In the genomic region with DNA sequence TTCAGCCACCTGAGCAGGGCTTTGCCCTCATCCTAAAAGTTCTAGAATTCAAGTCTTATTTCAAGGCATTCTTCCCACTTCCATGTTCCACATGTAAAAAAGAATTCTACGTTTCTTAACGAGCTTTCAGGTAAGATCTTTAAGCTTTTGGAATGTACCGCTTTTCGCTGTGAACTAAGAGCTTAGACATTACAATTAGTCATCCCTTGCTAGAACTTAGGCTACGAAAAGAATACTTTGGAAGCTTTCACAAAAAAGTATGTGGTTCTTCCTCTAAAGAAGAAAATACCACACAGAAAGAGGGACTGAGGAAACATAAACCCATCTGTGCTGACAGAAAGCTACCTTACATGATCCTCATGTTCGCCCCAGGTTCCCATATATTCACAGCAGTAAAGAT, we compare ENCODE assay signal across 10 cellular contexts. TPM values are rescaled to one million over a fixed set of nuclear protein-coding genes. Genes with fewer than 3 reads are reported as not detected.
DNase-seq lines count a peak whose midpoint lies in the region; ATAC-seq, FAIRE-seq and TF ChIP-seq lines count a peak whose summit lies in the region.
"Had no signal": no experiment of that assay in that cellular context is flagged by ENCODE, and none has a peak within 500 bp of the region (broad histone marks: within the 10 kb centered on the region; RNA-seq: fewer than 3 reads in every experiment).

No MANE protein-coding gene starts in this region.

- H2AK5ac ChIP-seq in mesendoderm (ENCODE audit: low read length) = no peak overlapping the region

- H2BK15ac ChIP-seq in mesendoderm (replicated peaks; ENCODE audit: low read depth) = no peak overlapping the region

- CTCF ChIA-PET in K562 (lab: Yijun Ruan, JAX; ENCODE audit: low intra/inter-chr PET ratio) = no interaction called here

- peak overlapping the region; percentile 82 to 86; a peak in 2 of 4 replicates for H3K9ac ChIP-seq in K562 (ENCODE audit: insufficient read depth in 1 of 2, low read depth in 2 of 2, low read length in 2 of 2)
- peak overlapping the region; percentile 38 for H3K9ac ChIP-seq in mesendoderm (ENCODE audit: low read length)

- no peak for TF ChIP-seq EP300 in K562 (IDR thresholded peaks at IDR 0.05; ENCODE audit: low read length)

- H3K36me3 ChIP-seq in left ventricle myocardium inferior (peaks cover 7% of the 10 kb centered on the region), K562 (ENCODE audit: control insufficient read depth, insufficient read depth, low read length) (peaks cover 22% of the 10 kb centered on the region; the same call in 2 of the 3 replicates), mesendoderm (ENCODE audit: control insufficient read depth, insufficient read depth, low read length) (no peaks in the 10 kb centered on the region), vagina (peaks cover 0 to 4% of the 10 kb centered on the region in 2 donors)
- H3K36me3 ChIP-seq: cardiac muscle cell had no signal

- no peak overlapping the region for H2BK5ac ChIP-seq in mesendoderm (ENCODE audit: low read length)

- TF ChIP-seq POLR2A in K562 (conservative IDR thresholded peaks at IDR 0.05) (no peak), vagina (IDR thresholded peaks at IDR 0.05) (no peak)

- 83% methylated on average over 6 of the region's 6 CpGs for WGBS in right cardiac atrium
- WGBS in K562 (ENCODE audit: insufficient coverage, low coverage, missing lambda C conversion rate) = 9% methylated on average over 6 of the region's 6 CpGs
- WGBS in mesendoderm (ENCODE audit: extremely low coverage, insufficient coverage, low lambda C conversion rate) = no CpG with 5 or more reads among the region's 6 CpGs

- H2BK120ac ChIP-seq in mesendoderm (ENCODE audit: low read depth, low read length) = no peak overlapping the region

- H3K9me1 ChIP-seq in K562 (ENCODE audit: control insufficient read depth, insufficient read depth, low read length) = no peaks in the 10 kb centered on the region

- peak overlapping the region; percentile 30 for H3K56ac ChIP-seq in mesendoderm (ENCODE audit: low read length)

- 0 out of 2 replicates have a peak, but pooled peaks cover 6% of the 10 kb centered on the region for H4K20me1 ChIP-seq in K562 (replicated peaks; ENCODE audit: control insufficient read depth, insufficient read depth, low read length)

- TSS peak; percentile 52 for BruUV-seq in K562 (replicated peaks; lab: Mats Ljungman, UMichigan)

- DNase-seq in right cardiac atrium (no peak), left ventricle myocardium inferior (no peak), K562 (ENCODE audit: extremely low read depth in 1 of 4, low spot score in 3 of 4) (no peak), mesendoderm (no peak), vagina (ENCODE audit: extremely low spot score in 2 of 2) (no peak), AG08395 (ENCODE audit: low spot score) (no peak), activated gamma-delta T cell (lab: John Stamatoyannopoulos, UW) (no peak), HUDEP-2 (lab: John Stamatoyannopoulos, UW; ENCODE audit: unreplicated experiment in 76 of 76) (no peak)
- DNase-seq: NK-92 treated with Interleukin-12 subunit alpha and Interleukin-12 subunit beta, amount 100 ng/mL, for 24 hours had no signal

- no peak overlapping the region for H4K8ac ChIP-seq in mesendoderm (ENCODE audit: low read depth, low read length)

- no peak for FAIRE-seq in K562 (lab: Jason Lieb, UNC)

- intact Hi-C loops in right cardiac atrium (cut with DNase I) (loop anchor here in 1 of 4 donors (5.0 kb wide), 1 partner anchor 36 kb away; no protein-coding TSS in a partner anchor), left ventricle myocardium inferior (cut with micrococcal nuclease) (no loop called here), K562 (cut with micrococcal nuclease) (no loop called here), vagina (cut with DNase I) (no loop called here)

- H3K9me3 ChIP-seq in right cardiac atrium (ENCODE audit: control insufficient read depth, low read length) = no peaks in the 10 kb centered on the region
- H3K9me3 ChIP-seq in left ventricle myocardium inferior (replicated peaks) = no peaks in the 10 kb centered on the region
- no peaks in the 10 kb centered on the region for H3K9me3 ChIP-seq in K562 (replicated peaks; ENCODE audit: control insufficient read depth, insufficient read depth, low read depth, low read length)
- H3K9me3 ChIP-seq in vagina = no peaks in the 10 kb centered on the region

- H3K4me1 ChIP-seq in right cardiac atrium (ENCODE audit: control insufficient read depth, insufficient read depth, low read length) (no peaks in the 10 kb centered on the region), left ventricle myocardium inferior (peaks cover 22% of the 10 kb centered on the region), K562 (replicated peaks in 1 of 2; ENCODE audit: control insufficient read depth in 2 of 2, insufficient read depth in 2 of 2, low read length in 2 of 2) (peaks cover 6 to 20% of the 10 kb centered on the region in 2 experiments; a peak in 3 of 5 replicates), mesendoderm (ENCODE audit: control insufficient read depth, low read depth, low read length) (no peaks in the 10 kb centered on the region), vagina (peaks cover 25% of the 10 kb centered on the region)

- peaks cover 7% of the 10 kb centered on the region for H3K79me1 ChIP-seq in mesendoderm (ENCODE audit: low read length)

- H3K4me2 ChIP-seq in K562 (ENCODE audit: insufficient read depth, low read length) = peak overlapping the region; percentile 92
- no peak overlapping the region for H3K4me2 ChIP-seq in mesendoderm (ENCODE audit: low read length)

- no peaks in the 10 kb centered on the region for H3K27me3 ChIP-seq in right cardiac atrium (ENCODE audit: control insufficient read depth, insufficient read depth)
- no peaks in the 10 kb centered on the region for H3K27me3 ChIP-seq in left ventricle myocardium inferior (ENCODE audit: low read depth)
- H3K27me3 ChIP-seq in K562 (ENCODE audit: control insufficient read depth in 2 of 2, insufficient read depth in 2 of 2, low read length in 2 of 2) = no peaks in the 10 kb centered on the region
- no peaks in the 10 kb centered on the region for H3K27me3 ChIP-seq in mesendoderm (ENCODE audit: insufficient read depth, low read length, poor library complexity)
- H3K27me3 ChIP-seq in vagina = no peaks in the 10 kb centered on the region
- H3K27me3 ChIP-seq: cardiac muscle cell had no signal

- POLR2A ChIA-PET in K562 (lab: Yijun Ruan, JAX) = interaction anchor here (0.7 to 2.9 kb wide), 14 partner anchors 9 to 356 kb away, joined by 3 to 13 read pairs (median 4); a partner anchor contains a TSS

- H3K4me3 ChIP-seq in right cardiac atrium (ENCODE audit: low read length) (no peak overlapping the region), left ventricle myocardium inferior (no peak overlapping the region), K562 (peak overlapping the region; percentile 70), mesendoderm (ENCODE audit: low read length) (no peak overlapping the region), vagina (no peak overlapping the region)

- no peak overlapping the region for H4K5ac ChIP-seq in mesendoderm (ENCODE audit: low read length)

- peak overlapping the region; percentile 40; the same call in 1 of the 2 replicates for H2AFZ ChIP-seq in K562 (ENCODE audit: low read depth, low read length)

- H3K23ac ChIP-seq in mesendoderm (ENCODE audit: low read length) = no peak overlapping the region

- no peak overlapping the region for H3K4ac ChIP-seq in mesendoderm (ENCODE audit: low read depth, low read length)

- H3K27ac ChIP-seq in right cardiac atrium (ENCODE audit: low read length) (peak overlapping the region; percentile 14), left ventricle myocardium inferior (replicated peaks) (no peak overlapping the region), K562 (ENCODE audit: extremely low read depth, low read depth, low read length) (peak overlapping the region; percentile 86), mesendoderm (ENCODE audit: low read depth, low read length) (no peak overlapping the region), vagina (peak overlapping the region; percentile 91)
- H3K27ac ChIP-seq: cardiac muscle cell had no signal

- H3K79me2 ChIP-seq in K562 (ENCODE audit: control insufficient read depth, insufficient read depth, low read length) (peaks cover 61% of the 10 kb centered on the region), mesendoderm (ENCODE audit: control insufficient read depth, insufficient read depth, low read length) (peaks cover 39% of the 10 kb centered on the region)

- H3K18ac ChIP-seq in mesendoderm (ENCODE audit: low read length) = no peak overlapping the region

- no peak for TF ChIP-seq RAD21 in K562 (CRISPR knock-in tag; conservative IDR thresholded peaks at IDR 0.05 in 1 of 2, IDR thresholded peaks at IDR 0.05 in 1 of 2)

- in situ Hi-C loops in K562 (cut with MboI) = no loop called here

- ATAC-seq in right cardiac atrium = no peak
- ATAC-seq in K562 = no peak

- TF ChIP-seq CTCF in left ventricle myocardium inferior (IDR thresholded peaks at IDR 0.05; ENCODE audit: borderline replicate concordance) (no peak), K562 (IDR thresholded peaks at IDR 0.05 in 2 of 3, conservative IDR thresholded peaks at IDR 0.05 in 1 of 3; ENCODE audit: insufficient read depth in 2 of 3, low read depth in 1 of 3, low read length in 3 of 3) (no peak), vagina (IDR thresholded peaks at IDR 0.05) (no peak)

RNA-seq across cellular contexts. Expression of a gene that starts 1.9 kb away (rescaled TPM):
- total RNA-seq in right cardiac atrium (100 to 1,000 TPM in 3 of 4 donors, 10 to 100 TPM in 1; 75.8 to 125 (median 102) TPM), left ventricle myocardium inferior (82.5 TPM), K562 (2014; rRNA removed) (93.1 and 94.7 TPM in 2 replicates), K562 (2014; rRNA removed; fragmentation: Illumina TruSeq; extraction: Trizol) (40.3 and 41.4 TPM in 2 replicates), K562 (2015; rRNA removed; fragmentation: Illumina TruSeq; extraction: Trizol) (46.9 and 50.4 TPM in 2 replicates), K562 (2021) (83.1 and 104 TPM in 2 replicates), vagina (314 TPM)
- polyA plus RNA-seq in right cardiac atrium (104 TPM), K562 (2011; rRNA removed) (51.2 and 72.8 TPM in 2 replicates), K562 (2014; fragmentation: Illumina TruSeq; extraction: Trizol) (74.2 and 85.9 TPM in 2 replicates), K562 (2014; fragmentation: Nextera tagmentation; extraction: Ambion mirVana) (1 to 10 TPM; 4.1 to 7.6 TPM), K562 (2014; rRNA removed) (66.4 and 85.2 TPM in 2 replicates)
- total RNA-seq in K562 (2011; cell fraction: chromatin; rRNA removed; ENCODE audit: low replicate concordance) = 274 and 395 TPM in 2 replicates
- 203 and 209 TPM in 2 replicates for total RNA-seq in K562 (2011; cell fraction: nucleolus; rRNA removed)
- 193 and 293 TPM in 2 replicates for total RNA-seq in K562 (2011; cell fraction: nucleoplasm; rRNA removed)
- 51.6 and 71.5 TPM in 2 replicates for polyA plus RNA-seq in K562 (2011; cell fraction: cytosol; rRNA removed)
- 256 and 329 TPM in 2 replicates for polyA plus RNA-seq in K562 (2011; cell fraction: nucleus; rRNA removed)
- 73.1 and 108 TPM in 2 replicates for polyA plus RNA-seq in K562 (2012)
- polyA minus RNA-seq in K562 (2011; rRNA and poly(A)+ RNA removed) = 89.9 and 94.4 TPM in 2 replicates
- polyA minus RNA-seq in K562 (2011; cell fraction: cytosol; rRNA and poly(A)+ RNA removed) = 77.1 and 80.0 TPM in 2 replicates
- polyA minus RNA-seq in K562 (2011; cell fraction: nucleus; rRNA and poly(A)+ RNA removed) = 111 and 169 TPM in 2 replicates
- polyA plus RNA-seq in mesendoderm (2013, experiment 1 of 2) = 39.0 TPM
- 37.3 TPM for polyA plus RNA-seq in mesendoderm (2013, experiment 2 of 2)

RNA-seq across cellular contexts. Expression of a gene that starts 2.2 kb away (rescaled TPM):
- total RNA-seq in right cardiac atrium (1 to 10 TPM; 3.8 to 5.5 (median 4.9) TPM), left ventricle myocardium inferior (3.5 TPM), K562 (2014; rRNA removed) (5.1 and 9.1 TPM in 2 replicates), K562 (2014; rRNA removed; fragmentation: Illumina TruSeq; extraction: Trizol) (4.8 and 5.1 TPM in 2 replicates), K562 (2015; rRNA removed; fragmentation: Illumina TruSeq; extraction: Trizol) (4.2 and 4.7 TPM in 2 replicates), K562 (2021) (5.1 and 5.2 TPM in 2 replicates), vagina (5.6 TPM)
- polyA plus RNA-seq in right cardiac atrium (3.8 TPM), K562 (2011; rRNA removed) (6.3 and 10.6 TPM in 2 replicates), K562 (2014; fragmentation: Illumina TruSeq; extraction: Trizol) (7.1 and 8.2 TPM in 2 replicates), K562 (2014; fragmentation: Nextera tagmentation; extraction: Ambion mirVana) (1 to 10 TPM; 6.9 to 8.6 TPM), K562 (2014; rRNA removed) (5.6 and 9.9 TPM in 2 replicates)
- 3.4 and 10.3 TPM in 2 replicates for total RNA-seq in K562 (2011; cell fraction: chromatin; rRNA removed; ENCODE audit: low replicate concordance)
- total RNA-seq in K562 (2011; cell fraction: nucleolus; rRNA removed) = 3.2 and 3.3 TPM in 2 replicates
- 3.4 and 4.8 TPM in 2 replicates for total RNA-seq in K562 (2011; cell fraction: nucleoplasm; rRNA removed)
- 4.0 and 9.4 TPM in 2 replicates for polyA plus RNA-seq in K562 (2011; cell fraction: cytosol; rRNA removed)
- polyA plus RNA-seq in K562 (2011; cell fraction: nucleus; rRNA removed) = 4.0 and 6.8 TPM in 2 replicates
- 7.8 and 10.9 TPM in 2 replicates for polyA plus RNA-seq in K562 (2012)
- polyA minus RNA-seq in K562 (2011; rRNA and poly(A)+ RNA removed) = 3.5 and 7.7 TPM in 2 replicates
- 0.76 and 1.2 TPM in 2 replicates for polyA minus RNA-seq in K562 (2011; cell fraction: cytosol; rRNA and poly(A)+ RNA removed)
- 0.78 and 2.7 TPM in 2 replicates for polyA minus RNA-seq in K562 (2011; cell fraction: nucleus; rRNA and poly(A)+ RNA removed)
- polyA plus RNA-seq in mesendoderm (2013, experiment 1 of 2) = 3.7 TPM
- 4.3 TPM for polyA plus RNA-seq in mesendoderm (2013, experiment 2 of 2)

RNA-seq across cellular contexts. Expression of a gene that starts 24.6 kb away (rescaled TPM):
- 10 to 100 TPM; 70.7 to 88.5 (median 80.7) TPM for total RNA-seq in right cardiac atrium
- polyA plus RNA-seq in right cardiac atrium = 124 TPM
- total RNA-seq in left ventricle myocardium inferior = 82.0 TPM
- total RNA-seq in K562 (2011; cell fraction: chromatin; rRNA removed; ENCODE audit: low replicate concordance) = 56.6 and 74.7 TPM in 2 replicates
- 60.5 and 60.8 TPM in 2 replicates for total RNA-seq in K562 (2011; cell fraction: nucleolus; rRNA removed)
- total RNA-seq in K562 (2011; cell fraction: nucleoplasm; rRNA removed) = 67.6 and 104 TPM in 2 replicates
- total RNA-seq in K562 (2014; rRNA removed) = 86.0 and 124 TPM in 2 replicates
- 71.5 and 84.6 TPM in 2 replicates for total RNA-seq in K562 (2014; rRNA removed; fragmentation: Illumina TruSeq; extraction: Trizol)
- 77.4 and 80.0 TPM in 2 replicates for total RNA-seq in K562 (2015; rRNA removed; fragmentation: Illumina TruSeq; extraction: Trizol)
- total RNA-seq in K562 (2021) = 66.4 and 71.3 TPM in 2 replicates
- 62.6 and 76.1 TPM in 2 replicates for polyA plus RNA-seq in K562 (2011; rRNA removed)
- 119 and 150 TPM in 2 replicates for polyA plus RNA-seq in K562 (2011; cell fraction: cytosol; rRNA removed)
- 63.9 and 70.2 TPM in 2 replicates for polyA plus RNA-seq in K562 (2011; cell fraction: nucleus; rRNA removed)
- 95.8 and 155 TPM in 2 replicates for polyA plus RNA-seq in K562 (2012)
- polyA plus RNA-seq in K562 (2014; fragmentation: Illumina TruSeq; extraction: Trizol) = 104 and 110 TPM in 2 replicates
- 10 to 100 TPM; 91.1 to 97.5 TPM for polyA plus RNA-seq in K562 (2014; fragmentation: Nextera tagmentation; extraction: Ambion mirVana)
- 85.3 and 93.5 TPM in 2 replicates for polyA plus RNA-seq in K562 (2014; rRNA removed)
- 53.8 and 69.6 TPM in 2 replicates for polyA minus RNA-seq in K562 (2011; rRNA and poly(A)+ RNA removed)
- 81.5 and 96.2 TPM in 2 replicates for polyA minus RNA-seq in K562 (2011; cell fraction: cytosol; rRNA and poly(A)+ RNA removed)
- 34.2 and 46.9 TPM in 2 replicates for polyA minus RNA-seq in K562 (2011; cell fraction: nucleus; rRNA and poly(A)+ RNA removed)
- 88.6 TPM for polyA plus RNA-seq in mesendoderm (2013, experiment 1 of 2)
- polyA plus RNA-seq in mesendoderm (2013, experiment 2 of 2) = 91.0 TPM
- 87.4 TPM for total RNA-seq in vagina

RNA-seq across cellular contexts. Expression of a gene that starts 27.2 kb away (rescaled TPM):
- total RNA-seq in right cardiac atrium = not detected
- not detected for polyA plus RNA-seq in right cardiac atrium
- not detected for total RNA-seq in left ventricle myocardium inferior
- not detected in 2 replicates for total RNA-seq in K562 (2011; cell fraction: chromatin; rRNA removed; ENCODE audit: low replicate concordance)
- total RNA-seq in K562 (2011; cell fraction: nucleolus; rRNA removed) = not detected in 2 replicates
- total RNA-seq in K562 (2011; cell fraction: nucleoplasm; rRNA removed) = not detected in 2 replicates
- not detected in 2 replicates for total RNA-seq in K562 (2014; rRNA removed)
- total RNA-seq in K562 (2014; rRNA removed; fragmentation: Illumina TruSeq; extraction: Trizol) = not detected in 2 replicates
- not detected in 2 replicates for total RNA-seq in K562 (2015; rRNA removed; fragmentation: Illumina TruSeq; extraction: Trizol)
- not detected in 2 replicates for total RNA-seq in K562 (2021)
- not detected in 2 replicates for polyA plus RNA-seq in K562 (2011; rRNA removed)
- polyA plus RNA-seq in K562 (2011; cell fraction: cytosol; rRNA removed) = not detected in 2 replicates
- not detected in 2 replicates for polyA plus RNA-seq in K562 (2011; cell fraction: nucleus; rRNA removed)
- polyA plus RNA-seq in K562 (2012) = not detected in 2 replicates
- polyA plus RNA-seq in K562 (2014; fragmentation: Illumina TruSeq; extraction: Trizol) = not detected in 2 replicates
- polyA plus RNA-seq in K562 (2014; fragmentation: Nextera tagmentation; extraction: Ambion mirVana) = not detected
- polyA plus RNA-seq in K562 (2014; rRNA removed) = not detected in 2 replicates
- polyA minus RNA-seq in K562 (2011; rRNA and poly(A)+ RNA removed) = not detected in 2 replicates
- polyA minus RNA-seq in K562 (2011; cell fraction: cytosol; rRNA and poly(A)+ RNA removed) = not detected in 2 replicates
- not detected in 2 replicates for polyA minus RNA-seq in K562 (2011; cell fraction: nucleus; rRNA and poly(A)+ RNA removed)
- polyA plus RNA-seq in mesendoderm (2013, experiment 1 of 2) = not detected
- polyA plus RNA-seq in mesendoderm (2013, experiment 2 of 2) = not detected
- not detected for total RNA-seq in vagina
- total RNA-seq: cardiac muscle cell had no signal
- polyA plus RNA-seq: cardiac muscle cell had no signal

RNA-seq across cellular contexts. Expression of a gene that starts 34.0 kb away (rescaled TPM):
- total RNA-seq in right cardiac atrium (10 to 100 TPM; 36.3 to 50.1 (median 40.0) TPM), left ventricle myocardium inferior (43.9 TPM), K562 (2014; rRNA removed) (71.8 and 79.9 TPM in 2 replicates), K562 (2014; rRNA removed; fragmentation: Illumina TruSeq; extraction: Trizol) (53.5 and 59.0 TPM in 2 replicates), K562 (2015; rRNA removed; fragmentation: Illumina TruSeq; extraction: Trizol) (67.2 and 74.9 TPM in 2 replicates), K562 (2021) (63.5 and 72.7 TPM in 2 replicates), vagina (19.9 TPM)
- polyA plus RNA-seq in right cardiac atrium (77.7 TPM), K562 (2011; rRNA removed) (40.9 and 53.0 TPM in 2 replicates), K562 (2014; fragmentation: Illumina TruSeq; extraction: Trizol) (110 and 117 TPM in 2 replicates), K562 (2014; fragmentation: Nextera tagmentation; extraction: Ambion mirVana) (100 to 1,000 TPM; 197 to 254 TPM), K562 (2014; rRNA removed) (75.7 and 80.1 TPM in 2 replicates)
- 13.0 and 14.3 TPM in 2 replicates for total RNA-seq in K562 (2011; cell fraction: chromatin; rRNA removed; ENCODE audit: low replicate concordance)
- 15.5 and 17.0 TPM in 2 replicates for total RNA-seq in K562 (2011; cell fraction: nucleolus; rRNA removed)
- 22.1 and 26.9 TPM in 2 replicates for total RNA-seq in K562 (2011; cell fraction: nucleoplasm; rRNA removed)
- 54.1 and 55.7 TPM in 2 replicates for polyA plus RNA-seq in K562 (2011; cell fraction: cytosol; rRNA removed)
- 36.7 and 37.1 TPM in 2 replicates for polyA plus RNA-seq in K562 (2011; cell fraction: nucleus; rRNA removed)
- polyA plus RNA-seq in K562 (2012) = 86.1 and 99.9 TPM in 2 replicates
- 91.2 and 94.5 TPM in 2 replicates for polyA minus RNA-seq in K562 (2011; rRNA and poly(A)+ RNA removed)
- 12.2 and 13.6 TPM in 2 replicates for polyA minus RNA-seq in K562 (2011; cell fraction: cytosol; rRNA and poly(A)+ RNA removed)
- polyA minus RNA-seq in K562 (2011; cell fraction: nucleus; rRNA and poly(A)+ RNA removed) = 6.5 and 14.0 TPM in 2 replicates
- 96.5 TPM for polyA plus RNA-seq in mesendoderm (2013, experiment 1 of 2)
- 94.0 TPM for polyA plus RNA-seq in mesendoderm (2013, experiment 2 of 2)

Comparison
In these comparisons a context has a peak if more than half of its experiments do, and no peak if none do; other contexts are left out.
1. H3K27ac ChIP-seq: peak in right cardiac atrium (single experiment), K562 (single experiment) and vagina (single experiment); none in left ventricle myocardium inferior (single experiment) and mesendoderm (single experiment).